ENCODE assay signal across 1 cellular context in the genomic region with DNA sequence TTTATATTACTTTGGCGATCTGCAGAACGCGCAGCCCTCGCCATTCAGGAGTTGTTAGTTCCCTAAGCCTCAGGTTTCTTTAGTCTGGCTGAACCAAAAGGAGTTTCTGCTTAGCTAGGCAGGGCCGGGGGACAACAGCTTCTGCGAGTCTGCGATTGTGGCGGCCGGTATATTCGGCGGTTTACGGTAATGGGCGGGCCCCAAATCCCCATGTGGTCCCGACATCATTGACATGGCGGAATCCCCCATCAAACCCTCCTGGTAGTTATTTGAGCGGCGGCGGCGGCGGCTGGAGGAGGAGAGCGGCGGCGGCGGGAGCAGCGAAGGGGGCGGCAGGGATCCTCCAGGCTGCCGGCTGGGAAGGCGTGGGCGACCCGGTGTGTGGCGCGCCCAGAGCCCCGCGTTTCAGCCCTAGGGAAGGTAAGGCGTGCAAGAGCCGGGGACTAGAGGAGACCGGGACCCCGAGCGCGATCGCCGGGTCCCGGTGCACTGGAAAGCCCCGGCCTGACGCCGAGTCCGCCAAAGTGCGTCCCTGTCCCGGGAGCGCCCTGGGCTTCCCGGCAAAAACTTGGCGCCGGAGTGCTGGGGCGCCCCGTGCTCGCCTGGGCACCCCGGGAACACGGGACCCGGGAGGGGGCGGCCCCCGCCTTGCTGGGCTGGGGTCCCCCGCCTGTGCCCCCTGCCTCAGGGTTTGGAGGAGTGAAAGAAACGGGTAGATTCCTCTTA.
TF ChIP-seq lines count a peak whose summit lies in the region.

Gene FNDC3B (plus strand): TSS at position 227 of the 726 bp plus-strand sequence. CDS start 72,902 bp downstream, outside the sequence.

TF ChIP-seq in K562, 482 proteins besides CTCF, POLR2A, EP300 and RAD21 (continued from another document and continues in another):
- TF ChIP-seq, protein P1, sequence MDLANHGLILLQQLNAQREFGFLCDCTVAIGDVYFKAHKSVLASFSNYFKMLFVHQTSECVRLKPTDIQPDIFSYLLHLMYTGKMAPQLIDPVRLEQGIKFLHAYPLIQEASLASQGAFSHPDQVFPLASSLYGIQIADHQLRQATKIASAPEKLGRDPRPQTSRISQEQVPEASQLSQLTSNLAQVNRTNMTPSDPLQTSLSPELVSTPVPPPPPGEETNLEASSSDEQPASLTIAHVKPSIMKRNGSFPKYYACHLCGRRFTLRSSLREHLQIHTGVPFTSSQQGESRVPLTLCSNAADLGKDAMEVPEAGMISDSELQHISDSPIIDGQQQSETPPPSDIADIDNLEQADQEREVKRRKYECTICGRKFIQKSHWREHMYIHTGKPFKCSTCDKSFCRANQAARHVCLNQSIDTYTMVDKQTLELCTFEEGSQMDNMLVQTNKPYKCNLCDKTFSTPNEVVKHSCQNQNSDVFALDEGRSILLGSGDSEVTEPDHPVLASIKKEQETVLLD (IDR thresholded peaks at IDR 0.05): no peak
- TF ChIP-seq KDM4B (IDR thresholded peaks at IDR 0.05; ENCODE audit: borderline replicate concordance in 2 of 2, low read depth in 1 of 2) (0 out of 4 replicates have a peak, but pooled peaks of 1 of the 2 experiments have one; percentile 36), ZHX1 (conservative IDR thresholded peaks at IDR 0.05; ENCODE audit: low read length) (peak; percentile 52; the same call in 1 of the 2 replicates), KDM5B (IDR thresholded peaks at IDR 0.05; ENCODE audit: insufficient replicate concordance, low read depth, low read length) (peak; percentile 54), XRCC3 (IDR thresholded peaks at IDR 0.05) (no peak), ESRRB (CRISPR knock-in tag; IDR thresholded peaks at IDR 0.05; ENCODE audit: borderline replicate concordance) (no peak), CREM (IDR thresholded peaks at IDR 0.05; ENCODE audit: low read depth) (peak; percentile 82), ZNF165 (CRISPR knock-in tag; IDR thresholded peaks at IDR 0.05; ENCODE audit: borderline replicate concordance) (no peak), KLF1 (tag; IDR thresholded peaks at IDR 0.05) (no peak), CHCHD3 (CRISPR knock-in tag; IDR thresholded peaks at IDR 0.05) (no peak), MCM2 (IDR thresholded peaks at IDR 0.05; ENCODE audit: low read depth) (no peak), ETV1 (tag; conservative IDR thresholded peaks at IDR 0.05; ENCODE audit: low read depth) (no peak), PRMT5 (CRISPR knock-in tag; IDR thresholded peaks at IDR 0.05) (no peak), KLF16 (IDR thresholded peaks at IDR 0.05) (no peak), PTTG1 (tag; IDR thresholded peaks at IDR 0.05; ENCODE audit: low read depth) (no peak), STAT5A (IDR thresholded peaks at IDR 0.05; ENCODE audit: borderline replicate concordance, low read length) (0 out of 2 replicates have a peak, but pooled peaks have one; percentile 4), IFI16 (CRISPR knock-in tag; IDR thresholded peaks at IDR 0.05) (no peak), SETDB1 (IDR thresholded peaks at IDR 0.05; ENCODE audit: low read length) (no peak), ZNF197 (CRISPR knock-in tag; IDR thresholded peaks at IDR 0.05; ENCODE audit: low read depth) (no peak), HNRNPL (IDR thresholded peaks at IDR 0.05; ENCODE audit: low read depth, low read length) (no peak), EWSR1 (IDR thresholded peaks at IDR 0.05; ENCODE audit: borderline replicate concordance, low read depth, partially characterized antibody) (no peak), ZNF316 (IDR thresholded peaks at IDR 0.05) (no peak), MEIS2 (IDR thresholded peaks at IDR 0.05; ENCODE audit: partially characterized antibody) (peak; percentile 52), FOSL1 (tag; conservative IDR thresholded peaks at IDR 0.05) (no peak), MAZ (CRISPR knock-in tag; conservative IDR thresholded peaks at IDR 0.05 in 1 of 2, IDR thresholded peaks at IDR 0.05 in 1 of 2) (peak in 1 of 2 experiments; percentile 57; a peak in 2 of 4 replicates), ZNF76 (CRISPR knock-in tag; IDR thresholded peaks at IDR 0.05; ENCODE audit: borderline replicate concordance) (no peak), HMGXB4 (CRISPR knock-in tag; IDR thresholded peaks at IDR 0.05) (no peak; the same call in 1 of the 2 replicates), SMARCC2 (IDR thresholded peaks at IDR 0.05; ENCODE audit: low read depth) (no peak), STAT5B (CRISPR knock-in tag; IDR thresholded peaks at IDR 0.05) (no peak), NBN (IDR thresholded peaks at IDR 0.05; ENCODE audit: low read depth) (peak; percentile 55; the same call in 1 of the 2 replicates), E4F1 (CRISPR knock-in tag; IDR thresholded peaks at IDR 0.05; ENCODE audit: borderline replicate concordance) (no peak), HOMEZ (CRISPR knock-in tag; IDR thresholded peaks at IDR 0.05) (no peak), JUNB (CRISPR knock-in tag; conservative IDR thresholded peaks at IDR 0.05) (no peak), FOXO4 (CRISPR knock-in tag; IDR thresholded peaks at IDR 0.05) (no peak), ARNT (IDR thresholded peaks at IDR 0.05) (peak in 1 of 2 experiments; percentile 86; a peak in 2 of 4 replicates), MITF (IDR thresholded peaks at IDR 0.05) (no peak), SREBF1 (IDR thresholded peaks at IDR 0.05; ENCODE audit: borderline replicate concordance, low read depth, low read length) (no peak), ZNF12 (CRISPR knock-in tag; IDR thresholded peaks at IDR 0.05) (no peak), MBD2 (IDR thresholded peaks at IDR 0.05; ENCODE audit: borderline replicate concordance, low read depth) (peak; percentile 60; the same call in 1 of the 2 replicates), ELF4 (CRISPR knock-in tag; IDR thresholded peaks at IDR 0.05) (no peak), RBM22 (IDR thresholded peaks at IDR 0.05; ENCODE audit: low read depth, low read length, poor library complexity, severe bottlenecking) (peak; percentile 81), MYNN (IDR thresholded peaks at IDR 0.05) (0 out of 2 replicates have a peak, but pooled peaks have one; percentile 26), MYNN (CRISPR knock-in tag; IDR thresholded peaks at IDR 0.05) (no peak), SRSF9 (IDR thresholded peaks at IDR 0.05; ENCODE audit: borderline replicate concordance, low read depth, low read length) (no peak)
- TF ChIP-seq, protein P2, sequence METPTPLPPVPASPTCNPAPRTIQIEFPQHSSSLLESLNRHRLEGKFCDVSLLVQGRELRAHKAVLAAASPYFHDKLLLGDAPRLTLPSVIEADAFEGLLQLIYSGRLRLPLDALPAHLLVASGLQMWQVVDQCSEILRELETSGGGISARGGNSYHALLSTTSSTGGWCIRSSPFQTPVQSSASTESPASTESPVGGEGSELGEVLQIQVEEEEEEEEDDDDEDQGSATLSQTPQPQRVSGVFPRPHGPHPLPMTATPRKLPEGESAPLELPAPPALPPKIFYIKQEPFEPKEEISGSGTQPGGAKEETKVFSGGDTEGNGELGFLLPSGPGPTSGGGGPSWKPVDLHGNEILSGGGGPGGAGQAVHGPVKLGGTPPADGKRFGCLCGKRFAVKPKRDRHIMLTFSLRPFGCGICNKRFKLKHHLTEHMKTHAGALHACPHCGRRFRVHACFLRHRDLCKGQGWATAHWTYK (CRISPR knock-in tag; IDR thresholded peaks at IDR 0.05): no peak
- TF ChIP-seq, protein P3, sequence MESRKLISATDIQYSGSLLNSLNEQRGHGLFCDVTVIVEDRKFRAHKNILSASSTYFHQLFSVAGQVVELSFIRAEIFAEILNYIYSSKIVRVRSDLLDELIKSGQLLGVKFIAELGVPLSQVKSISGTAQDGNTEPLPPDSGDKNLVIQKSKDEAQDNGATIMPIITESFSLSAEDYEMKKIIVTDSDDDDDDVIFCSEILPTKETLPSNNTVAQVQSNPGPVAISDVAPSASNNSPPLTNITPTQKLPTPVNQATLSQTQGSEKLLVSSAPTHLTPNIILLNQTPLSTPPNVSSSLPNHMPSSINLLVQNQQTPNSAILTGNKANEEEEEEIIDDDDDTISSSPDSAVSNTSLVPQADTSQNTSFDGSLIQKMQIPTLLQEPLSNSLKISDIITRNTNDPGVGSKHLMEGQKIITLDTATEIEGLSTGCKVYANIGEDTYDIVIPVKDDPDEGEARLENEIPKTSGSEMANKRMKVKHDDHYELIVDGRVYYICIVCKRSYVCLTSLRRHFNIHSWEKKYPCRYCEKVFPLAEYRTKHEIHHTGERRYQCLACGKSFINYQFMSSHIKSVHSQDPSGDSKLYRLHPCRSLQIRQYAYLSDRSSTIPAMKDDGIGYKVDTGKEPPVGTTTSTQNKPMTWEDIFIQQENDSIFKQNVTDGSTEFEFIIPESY (CRISPR knock-in tag; IDR thresholded peaks at IDR 0.05): peak; percentile 30; the same call in 1 of the 2 replicates
